In the genomic region with DNA sequence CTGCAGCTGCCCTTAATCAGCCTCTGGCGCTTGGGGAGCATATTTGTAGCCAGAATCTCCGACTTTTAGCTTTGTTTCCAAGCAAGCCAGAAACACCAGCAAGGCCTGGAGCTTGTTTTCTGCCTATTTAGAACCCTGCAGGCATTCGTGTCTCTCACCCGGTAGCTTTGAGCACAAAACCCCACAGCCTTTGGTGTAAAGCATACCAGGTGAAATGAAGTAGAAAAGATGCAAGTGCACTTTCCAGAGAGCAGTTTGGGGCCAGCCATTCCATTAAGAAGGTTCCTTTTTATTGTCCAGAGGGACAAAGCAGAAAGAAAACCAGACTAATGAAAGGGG, we compare ENCODE assay signal across 8 cellular contexts. TPM values are rescaled to one million over a fixed set of nuclear protein-coding genes. Genes with fewer than 3 reads are reported as not detected.
A peak's percentile ranks its signal among the peaks of the same experiment; 100 is the strongest.
DNase-seq lines count a peak whose midpoint lies in the region; ATAC-seq and TF ChIP-seq lines count a peak whose summit lies in the region.

No MANE protein-coding gene starts in this region.

- H3K4me3 Mint-ChIP-seq in CD8-positive, alpha-beta memory T cell = peak overlapping the region; percentile 91 to 99 (median 98)
- H3K4me3 Mint-ChIP-seq in naive thymus-derived CD4-positive, alpha-beta T cell = peak overlapping the region; percentile 96 to 99 (median 98)

- H3K36me3 ChIP-seq in CD8-positive, alpha-beta memory T cell (ENCODE audit: insufficient read depth, low read length) = peaks cover 17% of the 10 kb centered on the region
- H3K36me3 ChIP-seq in mammary epithelial cell (ENCODE audit: insufficient read depth, low read length) = peaks cover 11% of the 10 kb centered on the region
- peaks cover 9 to 14% (median 12%) of the 10 kb centered on the region in 3 experiments for H3K36me3 ChIP-seq in naive thymus-derived CD4-positive, alpha-beta T cell (ENCODE audit: control insufficient read depth in 2 of 3, insufficient read depth in 3 of 3, low read length in 3 of 3)

- peaks cover 43% of the 10 kb centered on the region for H3K79me2 ChIP-seq in mammary epithelial cell (ENCODE audit: insufficient read depth, low read length)

- H3K4me3 ChIP-seq in CD8-positive, alpha-beta memory T cell (ENCODE audit: low read length) = peak overlapping the region; percentile 100
- peak overlapping the region; percentile 43 to 62 (median 57) for H3K4me3 ChIP-seq in mammary epithelial cell (replicated peaks in 1 of 3; ENCODE audit: insufficient read depth in 1 of 3, low read depth in 2 of 3, low read length in 3 of 3)
- peak overlapping the region; percentile 99 for H3K4me3 ChIP-seq in naive thymus-derived CD4-positive, alpha-beta T cell (ENCODE audit: low read length)

- no TSS peak for BruUV-seq in mammary epithelial cell (replicated peaks; lab: Mats Ljungman, UMichigan)

- 5% methylated on average over 4 of the region's 4 CpGs for WGBS in mammary epithelial cell (ENCODE audit: low coverage, missing lambda C conversion rate)

- peak overlapping the region; percentile 78 for H3K9ac ChIP-seq in mammary epithelial cell (ENCODE audit: insufficient read depth, low read length)

- peaks cover 0 to 52% (median 13%) of the 10 kb centered on the region in 3 donors for H3K36me3 Mint-ChIP-seq in CD8-positive, alpha-beta memory T cell
- H3K36me3 Mint-ChIP-seq in naive thymus-derived CD4-positive, alpha-beta T cell = peaks cover 0 to 17% (median 11%) of the 10 kb centered on the region in 5 donors

- H3K27me3 ChIP-seq in CD8-positive, alpha-beta memory T cell (ENCODE audit: insufficient read depth, low read length, poor library complexity, severe bottlenecking) = no peaks in the 10 kb centered on the region
- no peaks in the 10 kb centered on the region for H3K27me3 ChIP-seq in mammary epithelial cell (ENCODE audit: insufficient read depth, low read length)
- H3K27me3 ChIP-seq in naive thymus-derived CD4-positive, alpha-beta T cell (ENCODE audit: control insufficient read depth in 2 of 2, insufficient read depth in 2 of 2, low read length in 2 of 2) = no peaks in the 10 kb centered on the region

- no peaks in the 10 kb centered on the region for H3K9me3 ChIP-seq in CD8-positive, alpha-beta memory T cell (ENCODE audit: low read length)
- H3K9me3 ChIP-seq in mammary epithelial cell (replicated peaks; ENCODE audit: insufficient read depth, low read length) = no peaks in the 10 kb centered on the region
- H3K9me3 ChIP-seq in naive thymus-derived CD4-positive, alpha-beta T cell (ENCODE audit: control insufficient read depth in 2 of 3, low read length in 3 of 3) = no peaks in the 10 kb centered on the region

- dilution Hi-C loops in mammary epithelial cell (cut with HindIII; ENCODE audit: low sequenced_read_pairs) = no loop called here

- peak overlapping the region; percentile 97 for H3K27ac ChIP-seq in CD8-positive, alpha-beta memory T cell (ENCODE audit: low read depth, low read length)
- H3K27ac ChIP-seq in mammary epithelial cell (ENCODE audit: insufficient read depth, low read depth, low read length) = peak overlapping the region; percentile 66
- peak overlapping the region; percentile 79 for H3K27ac ChIP-seq in naive thymus-derived CD4-positive, alpha-beta T cell (ENCODE audit: low read depth, low read length)

- CTCF ChIA-PET in CD8-positive, alpha-beta memory T cell (lab: Charles Lee) = interaction anchor here (1.4 to 3.8 kb wide), 2 partner anchors 9 to 10 kb away, joined by 4 to 29 read pairs; no protein-coding TSS in a partner anchor
- CTCF ChIA-PET in mammary epithelial cell (lab: Charles Lee; ENCODE audit: low non-redundant PET) = no interaction called here
- CTCF ChIA-PET in naive thymus-derived CD4-positive, alpha-beta T cell (lab: Charles Lee) = interaction anchor here (1.2 to 2.4 kb wide), 3 partner anchors 9 to 116 kb away, joined by 3 to 13 read pairs (median 12); no protein-coding TSS in a partner anchor

- no peak for DNase-seq in CD8-positive, alpha-beta memory T cell
- DNase-seq in mammary epithelial cell (no peak), hepatic stellate cell (ENCODE audit: low spot score) (no peak), NCI-H1930 (lab: John Stamatoyannopoulos, UW) (no peak)
- DNase-seq in naive thymus-derived CD4-positive, alpha-beta T cell = no peak
- DNase-seq in activated effector memory CD4-positive, alpha-beta T cell treated with Interleukin-2 at 50 U/mL for 16 hours = no peak

- H3K27me3 Mint-ChIP-seq in CD8-positive, alpha-beta memory T cell = no peaks in the 10 kb centered on the region
- no peaks in the 10 kb centered on the region for H3K27me3 Mint-ChIP-seq in naive thymus-derived CD4-positive, alpha-beta T cell

- intact Hi-C loops in mammary epithelial cell (cut with micrococcal nuclease) = loop anchor here (1.0 to 10.0 kb wide), 2 partner anchors 158 to 1314 kb away; partner anchors contain the start of gene CDH4
- intact Hi-C loops in naive thymus-derived CD4-positive, alpha-beta T cell (cut with micrococcal nuclease) = loop anchor here (1.0 to 10.0 kb wide), 6 partner anchors 7 to 1636 kb away; partner anchors contain the start of gene RAB22A (in 1 of the 2)

- POLR2A ChIA-PET in CD8-positive, alpha-beta memory T cell (lab: Charles Lee) = interaction anchor here (1.2 to 1.3 kb wide), 2 partner anchors 9 to 13 kb away, joined by 3 to 4 read pairs; no protein-coding TSS in a partner anchor
- POLR2A ChIA-PET in naive thymus-derived CD4-positive, alpha-beta T cell (lab: Charles Lee) = interaction anchor here (1.2 to 2.3 kb wide), 4 partner anchors 9 to 117 kb away, joined by 3 to 21 read pairs (median 6); no protein-coding TSS in a partner anchor

- peaks cover 35% of the 10 kb centered on the region for H3K4me1 ChIP-seq in CD8-positive, alpha-beta memory T cell (ENCODE audit: insufficient read depth, low read length)
- H3K4me1 ChIP-seq in mammary epithelial cell (ENCODE audit: insufficient read depth, low read length) = peaks cover 30% of the 10 kb centered on the region
- peaks cover 17 to 23% of the 10 kb centered on the region in 2 donors for H3K4me1 ChIP-seq in naive thymus-derived CD4-positive, alpha-beta T cell (ENCODE audit: control insufficient read depth in 2 of 2, insufficient read depth in 2 of 2, low read length in 2 of 2)

- peak; percentile 7 for ATAC-seq in HG03066 (IDR thresholded peaks at IDR 0.05; ENCODE audit: low read depth, unreplicated experiment)
- ATAC-seq in naive thymus-derived CD4-positive, alpha-beta T cell = no peak
- ATAC-seq in GM18520 (IDR thresholded peaks at IDR 0.05; ENCODE audit: unreplicated experiment) = no peak

- in situ Hi-C loops in mammary epithelial cell (cut with MboI; ENCODE audit: low sequenced_read_pairs in 2 of 2) = no loop called here

- H4K20me1 ChIP-seq in mammary epithelial cell (ENCODE audit: insufficient read depth, low read length) = no peaks in the 10 kb centered on the region

- peaks cover 53 to 69% (median 60%) of the 10 kb centered on the region in 3 donors for H3K4me1 Mint-ChIP-seq in CD8-positive, alpha-beta memory T cell
- H3K4me1 Mint-ChIP-seq in naive thymus-derived CD4-positive, alpha-beta T cell = peaks cover 29 to 66% (median 47%) of the 10 kb centered on the region in 7 donors

- peak overlapping the region; percentile 96 to 99 (median 98) for H3K27ac Mint-ChIP-seq in CD8-positive, alpha-beta memory T cell
- H3K27ac Mint-ChIP-seq in naive thymus-derived CD4-positive, alpha-beta T cell = peak overlapping the region; percentile 95 to 99 (median 97)

- peak overlapping the region; percentile 93 for H3K4me2 ChIP-seq in mammary epithelial cell (ENCODE audit: insufficient read depth, low read depth, low read length)

- no peaks in the 10 kb centered on the region for H3K9me3 Mint-ChIP-seq in CD8-positive, alpha-beta memory T cell
- peaks cover 0 to 1% (median 0%) of the 10 kb centered on the region in 11 donors for H3K9me3 Mint-ChIP-seq in naive thymus-derived CD4-positive, alpha-beta T cell

- peak overlapping the region; percentile 93 for H2AFZ ChIP-seq in mammary epithelial cell (ENCODE audit: low read depth, low read length)

- no peak for TF ChIP-seq CTCF in mammary epithelial cell (conservative IDR thresholded peaks at IDR 0.05 in 1 of 2, IDR thresholded peaks at IDR 0.05 in 1 of 2; ENCODE audit: extremely low read depth in 1 of 2, insufficient read depth in 1 of 2, low read depth in 1 of 2, low read length in 2 of 2)

RNA-seq across cellular contexts. Expression of gene FAM217B, which starts 0.7 kb away (rescaled TPM):
- total RNA-seq in CD8-positive, alpha-beta memory T cell = 10 to 100 TPM; 35.9 to 39.3 TPM
- polyA plus RNA-seq in CD8-positive, alpha-beta memory T cell = 32.2 TPM
- total RNA-seq in mammary epithelial cell = 10 to 100 TPM in 1 of 2 donors, 1 to 10 TPM in 1; 6.8 to 13.7 TPM
- polyA plus RNA-seq in mammary epithelial cell = 7.0 TPM
- polyA minus RNA-seq in mammary epithelial cell = 12.0 TPM
- total RNA-seq in naive thymus-derived CD4-positive, alpha-beta T cell = 10 to 100 TPM; 19.3 to 47.4 (median 32.6) TPM
- 10 to 100 TPM; 20.4 to 28.0 TPM for polyA plus RNA-seq in naive thymus-derived CD4-positive, alpha-beta T cell

RNA-seq across cellular contexts. Expression of gene PPP1R3D, which starts 0.8 kb away (rescaled TPM):
- total RNA-seq in CD8-positive, alpha-beta memory T cell = 1 to 10 TPM; 6.7 TPM
- 3.3 TPM for polyA plus RNA-seq in CD8-positive, alpha-beta memory T cell
- 1 to 10 TPM; 6.4 to 6.8 TPM for total RNA-seq in mammary epithelial cell
- 2.8 TPM for polyA plus RNA-seq in mammary epithelial cell
- polyA minus RNA-seq in mammary epithelial cell = 5.4 TPM
- 10 to 100 TPM in 2 of 5 experiments, 1 to 10 TPM in 3; 4.1 to 11.8 (median 7.5) TPM for total RNA-seq in naive thymus-derived CD4-positive, alpha-beta T cell
- 1 to 10 TPM; 1.6 to 1.7 TPM for polyA plus RNA-seq in naive thymus-derived CD4-positive, alpha-beta T cell

RNA-seq across cellular contexts. Expression of gene SYCP2, which starts 7.5 kb away (rescaled TPM):
- 1 to 10 TPM; 3.4 to 3.8 TPM for total RNA-seq in CD8-positive, alpha-beta memory T cell
- 2.3 TPM for polyA plus RNA-seq in CD8-positive, alpha-beta memory T cell
- total RNA-seq in mammary epithelial cell = 1 to 10 TPM in 1 of 2 donors, under 1 TPM in 1; 0.94 to 2.3 TPM
- 0.24 TPM for polyA plus RNA-seq in mammary epithelial cell
- not detected for polyA minus RNA-seq in mammary epithelial cell
- 1 to 10 TPM; 2.5 to 7.8 (median 3.8) TPM for total RNA-seq in naive thymus-derived CD4-positive, alpha-beta T cell
- polyA plus RNA-seq in naive thymus-derived CD4-positive, alpha-beta T cell = under 1 TPM; 0.47 to 0.76 TPM

RNA-seq across cellular contexts. Expression of gene CDH26, which starts 17.3 kb away (rescaled TPM):
- total RNA-seq in CD8-positive, alpha-beta memory T cell = under 1 TPM; 0.63 to 0.91 TPM
- not detected for polyA plus RNA-seq in CD8-positive, alpha-beta memory T cell
- total RNA-seq in mammary epithelial cell = under 1 TPM; 0.33 to 0.66 TPM
- polyA plus RNA-seq in mammary epithelial cell = 0.46 TPM
- polyA minus RNA-seq in mammary epithelial cell = 1.8 TPM
- total RNA-seq in naive thymus-derived CD4-positive, alpha-beta T cell = 1 to 10 TPM in 4 of 5 experiments, under 1 TPM in 1; 0.58 to 6.6 (median 3.2) TPM
- polyA plus RNA-seq in naive thymus-derived CD4-positive, alpha-beta T cell = under 1 TPM in 1 of 2 donors, not detected in 1; 0.09 TPM
